Comparison of ENCODE assay signal across 11 cellular contexts in the genomic region with DNA sequence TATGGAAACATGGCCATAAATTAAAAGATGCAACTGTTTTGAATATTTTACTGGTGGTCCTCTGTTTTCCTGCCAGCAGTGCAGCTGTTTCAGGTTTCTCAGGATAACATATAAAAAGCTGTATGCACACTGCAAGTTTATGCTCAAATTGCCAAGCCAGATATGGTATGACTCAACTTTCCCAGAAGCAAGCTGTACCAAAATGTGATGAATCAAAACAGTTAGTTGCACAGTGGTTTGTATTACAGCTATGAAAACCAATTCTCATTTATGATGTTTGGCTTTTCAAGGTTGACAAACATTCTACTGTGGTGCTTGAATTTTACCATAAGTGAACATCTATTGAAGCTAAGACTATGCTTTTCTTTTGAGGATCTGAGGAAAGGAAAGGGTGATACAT. TPM values are rescaled to one million over a fixed set of nuclear protein-coding genes. Genes with fewer than 3 reads are reported as not detected.
A peak's percentile ranks its signal among the peaks of the same experiment; 100 is the strongest.
DNase-seq lines count a peak whose midpoint lies in the region; TF ChIP-seq lines count a peak whose summit lies in the region.
"Had no signal": no experiment of that assay in that cellular context is flagged by ENCODE, and none has a peak within 500 bp of the region (broad histone marks: within the 10 kb centered on the region; RNA-seq: fewer than 3 reads in every experiment).

No MANE protein-coding gene starts in this region.

- no peak for TF ChIP-seq POLR2A in testis (IDR thresholded peaks at IDR 0.05)

- no peak overlapping the region for H3K4me3 ChIP-seq in HEK293 (ENCODE audit: low read depth, low read length)
- H3K4me3 ChIP-seq in astrocyte of the cerebellum (ENCODE audit: low read depth, low read length) = no peak overlapping the region
- H3K4me3 ChIP-seq in testis = no peak overlapping the region
- H3K4me3 ChIP-seq: upper lobe of right lung had no signal

- intact Hi-C loops in testis (cut with DNase I; ENCODE audit: low total_unique reads) = no loop called here

- H3K27me3 ChIP-seq in testis = no peaks in the 10 kb centered on the region
- H3K27me3 ChIP-seq: upper lobe of right lung had no signal

- POLR2A ChIA-PET in HEK293 (lab: Yijun Ruan, JAX) = no interaction called here

- H3K4me1 ChIP-seq in HEK293 (ENCODE audit: control insufficient read depth, insufficient read depth, low read length) (peaks cover 17% of the 10 kb centered on the region), testis (no peaks in the 10 kb centered on the region)
- H3K4me1 ChIP-seq: upper lobe of right lung had no signal

- H3K36me3 ChIP-seq in HEK293 (ENCODE audit: control insufficient read depth in 2 of 2, insufficient read depth in 1 of 2, low read length in 2 of 2) = no peaks in the 10 kb centered on the region
- no peaks in the 10 kb centered on the region for H3K36me3 ChIP-seq in testis (ENCODE audit: low read depth, missing control alignments)
- H3K36me3 ChIP-seq: upper lobe of right lung had no signal

- CTCF ChIA-PET in HEK293 (lab: Yijun Ruan, JAX) = no interaction called here

- TF ChIP-seq CTCF in HEK293 (tag by site-specific recombination; IDR thresholded peaks at IDR 0.05) (no peak), astrocyte of the cerebellum (IDR thresholded peaks at IDR 0.05; ENCODE audit: low read depth, low read length, missing control alignments) (no peak), testis (IDR thresholded peaks at IDR 0.05) (no peak)

- in situ Hi-C loops in astrocyte of the cerebellum (cut with HindIII; ENCODE audit: low sequenced_read_pairs) = no loop called here

- peak; percentile 13 for DNase-seq in AG08396 (ENCODE audit: low spot score)
- DNase-seq in astrocyte of the cerebellum (ENCODE audit: low read depth) = peak; percentile 76
- DNase-seq in iris pigment epithelial cell (ENCODE audit: low read depth) = peak; percentile 91
- DNase-seq in medulla oblongata (ENCODE audit: extremely low spot score) = no peak
- no peak for DNase-seq in testis
- no peak for DNase-seq in NCI-H2171 (lab: John Stamatoyannopoulos, UW)
- no peak for DNase-seq in islet precursor cell
- DNase-seq: CD8-positive, alpha-beta memory T cell; hypothalamus; upper lobe of right lung had no signal

- H3K27ac ChIP-seq in HEK293 (ENCODE audit: extremely low read depth, low read depth, low read length) = no peak overlapping the region
- H3K27ac ChIP-seq in testis = no peak overlapping the region
- H3K27ac ChIP-seq: upper lobe of right lung had no signal

- H3K9me3 ChIP-seq in HEK293 (ENCODE audit: control insufficient read depth, insufficient read depth, low read depth, low read length) (no peaks in the 10 kb centered on the region), testis (no peaks in the 10 kb centered on the region)
- H3K9me3 ChIP-seq: upper lobe of right lung had no signal

TF ChIP-seq in HEK293, 187 proteins besides CTCF, POLR2A, EP300 and RAD21:
- TF ChIP-seq OSR2 (tag by site-specific recombination; IDR thresholded peaks at IDR 0.05) = 0 out of 2 replicates have a peak, but pooled peaks have one; percentile 32
- TF ChIP-seq, protein P1, sequence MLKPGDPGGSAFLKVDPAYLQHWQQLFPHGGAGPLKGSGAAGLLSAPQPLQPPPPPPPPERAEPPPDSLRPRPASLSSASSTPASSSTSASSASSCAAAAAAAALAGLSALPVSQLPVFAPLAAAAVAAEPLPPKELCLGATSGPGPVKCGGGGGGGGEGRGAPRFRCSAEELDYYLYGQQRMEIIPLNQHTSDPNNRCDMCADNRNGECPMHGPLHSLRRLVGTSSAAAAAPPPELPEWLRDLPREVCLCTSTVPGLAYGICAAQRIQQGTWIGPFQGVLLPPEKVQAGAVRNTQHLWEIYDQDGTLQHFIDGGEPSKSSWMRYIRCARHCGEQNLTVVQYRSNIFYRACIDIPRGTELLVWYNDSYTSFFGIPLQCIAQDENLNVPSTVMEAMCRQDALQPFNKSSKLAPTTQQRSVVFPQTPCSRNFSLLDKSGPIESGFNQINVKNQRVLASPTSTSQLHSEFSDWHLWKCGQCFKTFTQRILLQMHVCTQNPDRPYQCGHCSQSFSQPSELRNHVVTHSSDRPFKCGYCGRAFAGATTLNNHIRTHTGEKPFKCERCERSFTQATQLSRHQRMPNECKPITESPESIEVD (tag by site-specific recombination; IDR thresholded peaks at IDR 0.05) = peak; percentile 5; the same call in 1 of the 2 replicates
- 0 out of 2 replicates have a peak, but pooled peaks have one; percentile 17 for TF ChIP-seq FEZF1 (tag by site-specific recombination; IDR thresholded peaks at IDR 0.05)
- TF ChIP-seq ZNF311 (tag by site-specific recombination; IDR thresholded peaks at IDR 0.05; ENCODE audit: borderline replicate concordance) = no peak

RNA-seq across cellular contexts. Expression of gene TRMT5, which starts 15.5 kb away (rescaled TPM):
- 10 to 100 TPM; 15.2 to 26.0 TPM for total RNA-seq in testis
- 27.6 TPM for polyA plus RNA-seq in testis (ENCODE audit: insufficient read depth, low read depth, low replicate concordance)

RNA-seq across cellular contexts. Expression of gene SLC38A6, which starts 15.6 kb away (rescaled TPM):
- total RNA-seq in testis = 10 to 100 TPM; 26.6 to 28.6 TPM
- 20.8 TPM for polyA plus RNA-seq in testis (ENCODE audit: insufficient read depth, low read depth, low replicate concordance)

Comparison
In these comparisons a context has a peak if more than half of its experiments do, and no peak if none do; other contexts are left out.
1. DNase-seq: peak in AG08396 (single experiment), astrocyte of the cerebellum (single experiment) and iris pigment epithelial cell (single experiment); none in medulla oblongata (single experiment), testis (single experiment), NCI-H2171 (single experiment) and islet precursor cell (single experiment).